In the genomic region with DNA sequence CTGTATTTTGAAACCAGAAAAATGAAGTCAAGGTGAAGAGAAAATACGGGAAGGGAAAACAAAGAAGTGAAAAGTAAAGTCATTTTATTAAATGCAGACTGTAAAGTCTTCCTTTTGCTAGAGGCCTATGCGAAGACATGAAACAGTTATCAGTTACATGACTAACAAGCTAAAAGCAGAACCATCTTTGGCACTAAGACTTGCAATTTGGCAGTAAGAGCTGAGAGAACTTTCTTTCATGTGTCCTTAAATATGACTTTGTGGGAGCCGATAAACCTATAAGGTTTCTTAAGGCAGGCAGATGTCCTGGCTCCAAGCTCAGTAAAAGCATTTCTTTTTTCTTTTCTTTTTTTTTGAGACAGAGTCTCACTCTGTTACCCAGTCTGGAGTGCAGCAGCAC, we compare ENCODE assay signal across 18 cellular contexts.
"Had no signal": no experiment of that assay in that cellular context is flagged by ENCODE, and none has a peak within 500 bp of the region (broad histone marks: within the 10 kb centered on the region; RNA-seq: fewer than 3 reads in every experiment).

No MANE protein-coding gene starts in this region.

- H3K27ac ChIP-seq: adrenal gland, body of pancreas, heart left ventricle, neutrophil, stomach had no signal

- H3K27me3 Mint-ChIP-seq: activated CD4-positive, alpha-beta T cell treated with anti-CD3 and anti-CD28 coated beads, Interleukin-2, amount 10 ng/mL, durations not matched to agents 7 days and 5 days; activated naive CD4-positive, alpha-beta T cell treated with anti-CD3 and anti-CD28 coated beads, Interleukin-2, amount 10 ng/mL, durations not matched to agents 7 days and 5 days had no signal

- ATAC-seq: body of pancreas; heart left ventricle; left colon; mucosa of descending colon; naive thymus-derived CD8-positive, alpha-beta T cell had no signal

- DNase-seq: activated CD4-positive, alpha-beta T cell treated with anti-CD3 and anti-CD28 coated beads, Interleukin-2, amount 10 ng/mL, durations not matched to agents 7 days and 5 days; activated CD4-positive, CD25-positive, alpha-beta regulatory T cell; activated naive CD4-positive, alpha-beta T cell treated with anti-CD3 and anti-CD28 coated beads, Interleukin-2, amount 10 ng/mL, durations not matched to agents 7 days and 5 days; adrenal gland; body of pancreas; cerebellar nuclear complex; endodermal cell; foreskin melanocyte; heart left ventricle; left colon; mucosa of descending colon; naive thymus-derived CD8-positive, alpha-beta T cell; posterior cingulate gyrus; stimulated activated CD4-positive, alpha-beta T cell treated with anti-CD3 and anti-CD28 coated beads, Interleukin-15, amount 100 ng/mL, for 24 hours; stimulated activated CD4-positive, alpha-beta T cell treated with anti-CD3 and anti-CD28 coated beads, Interleukin-4, amount 100 ng/mL, for 24 hours; stomach had no signal

- H3K4me1 Mint-ChIP-seq: endodermal cell had no signal

- H3K4me3 ChIP-seq: adrenal gland, body of pancreas, heart left ventricle, lung, mucosa of descending colon, stomach had no signal

- H3K9me3 Mint-ChIP-seq: naive thymus-derived CD8-positive, alpha-beta T cell had no signal

- H3K4me1 ChIP-seq: adrenal gland, body of pancreas, stomach had no signal

- H3K9me3 ChIP-seq: body of pancreas, mucosa of descending colon, neutrophil, stomach had no signal

- H3K27me3 ChIP-seq: adrenal gland, body of pancreas, heart left ventricle, neutrophil, stomach had no signal

- H3K27ac Mint-ChIP-seq: activated naive CD4-positive, alpha-beta T cell treated with anti-CD3 and anti-CD28 coated beads, Interleukin-2, amount 10 ng/mL, durations not matched to agents 7 days and 5 days; endodermal cell; naive thymus-derived CD8-positive, alpha-beta T cell had no signal

- H3K4me3 Mint-ChIP-seq: activated CD4-positive, alpha-beta T cell treated with anti-CD3 and anti-CD28 coated beads, Interleukin-2, amount 10 ng/mL, durations not matched to agents 7 days and 5 days; activated naive CD4-positive, alpha-beta T cell treated with anti-CD3 and anti-CD28 coated beads, Interleukin-2, amount 10 ng/mL, durations not matched to agents 7 days and 5 days; endodermal cell; naive thymus-derived CD8-positive, alpha-beta T cell had no signal

- H3K36me3 ChIP-seq: adrenal gland, stomach had no signal

- H3K36me3 Mint-ChIP-seq: naive thymus-derived CD8-positive, alpha-beta T cell had no signal
